ENCODE assay signal across 2 cellular contexts in genomic region chr6:63507096-63507495, GRCh38.
TF ChIP-seq lines count a peak whose summit lies in the region.

No MANE protein-coding gene starts in this region.

TF ChIP-seq in HepG2, 621 proteins besides CTCF, POLR2A, EP300 and RAD21 (continued from another document):
- TF ChIP-seq HINFP (CRISPR knock-in tag; IDR thresholded peaks at IDR 0.05; ENCODE audit: low read depth), result no peak
- peak; percentile 57 for TF ChIP-seq STAG1 (CRISPR knock-in tag; IDR thresholded peaks at IDR 0.05)
- TF ChIP-seq TIGD3 (CRISPR knock-in tag; IDR thresholded peaks at IDR 0.05; ENCODE audit: borderline replicate concordance), result no peak
- TF ChIP-seq MED1 (CRISPR knock-in tag; IDR thresholded peaks at IDR 0.05), result 0 out of 2 replicates have a peak, but pooled peaks have one; percentile 18
- no peak for TF ChIP-seq BORCS8-MEF2B (CRISPR knock-in tag; IDR thresholded peaks at IDR 0.05)
- no peak for TF ChIP-seq FLYWCH1 (CRISPR knock-in tag; IDR thresholded peaks at IDR 0.05)
- no peak for TF ChIP-seq FOXA1 (IDR thresholded peaks at IDR 0.05)
- TF ChIP-seq FOXA1 (CRISPR knock-in tag; IDR thresholded peaks at IDR 0.05), result 0 out of 2 replicates have a peak, but pooled peaks have one; percentile 3
- 0 out of 4 replicates have a peak, but pooled peaks of 1 of the 2 experiments have one; percentile 29 for TF ChIP-seq ATF4 (CRISPR knock-in tag; IDR thresholded peaks at IDR 0.05)
- no peak for TF ChIP-seq SOX6 (IDR thresholded peaks at IDR 0.05)
- 0 out of 2 replicates have a peak, but pooled peaks have one; percentile 16 for TF ChIP-seq SOX6 (CRISPR knock-in tag; IDR thresholded peaks at IDR 0.05)
- TF ChIP-seq POGZ (CRISPR knock-in tag; IDR thresholded peaks at IDR 0.05), result peak; percentile 31; the same call in 1 of the 2 replicates
- TF ChIP-seq REL (CRISPR knock-in tag; conservative IDR thresholded peaks at IDR 0.05), result no peak
- TF ChIP-seq ZNF337 (CRISPR knock-in tag; IDR thresholded peaks at IDR 0.05; ENCODE audit: borderline replicate concordance, low read depth), result no peak
- no peak for TF ChIP-seq YY1 (IDR thresholded peaks at IDR 0.05; ENCODE audit: insufficient read depth, insufficient replicate concordance, low read depth, low read length)
- TF ChIP-seq MNT (IDR thresholded peaks at IDR 0.05), result no peak
- TF ChIP-seq ZNF264 (CRISPR knock-in tag; IDR thresholded peaks at IDR 0.05), result no peak
- no peak for TF ChIP-seq YEATS2 (CRISPR knock-in tag; IDR thresholded peaks at IDR 0.05; ENCODE audit: borderline replicate concordance)

TF ChIP-seq in Ishikawa, 13 proteins besides CTCF, POLR2A, EP300 and RAD21 (continued from another document):
- TF ChIP-seq REST (IDR thresholded peaks at IDR 0.05; ENCODE audit: low read depth) (no peak), MAX (IDR thresholded peaks at IDR 0.05) (no peak)
TF ChIP-seq in Ishikawa: peak in this region for 0.
